34 cellular contexts compared by ENCODE assay signal in genomic region chr11:62534779-62535545, GRCh38. TPM values are rescaled to one million over a fixed set of nuclear protein-coding genes. Genes with fewer than 3 reads are reported as not detected.
DNase-seq lines count a peak whose midpoint lies in the region; ATAC-seq and TF ChIP-seq lines count a peak whose summit lies in the region.
"Had no signal": no experiment of that assay in that cellular context is flagged by ENCODE, and none has a peak within 500 bp of the region (broad histone marks: within the 10 kb centered on the region; RNA-seq: fewer than 3 reads in every experiment).

No MANE protein-coding gene starts in this region.

- no peak for ATAC-seq in activated CD4-positive, alpha-beta T cell treated with anti-CD3 and anti-CD28 coated beads for 36 hours
- ATAC-seq in GM18861 (IDR thresholded peaks at IDR 0.05; ENCODE audit: unreplicated experiment) (no peak), HG02970 (IDR thresholded peaks at IDR 0.05; ENCODE audit: low FRiP score, unreplicated experiment) (no peak)
- ATAC-seq: foreskin keratinocyte, PC-3, Right ventricle myocardium inferior, SK-N-SH treated with all-trans-retinoic acid at 6 μM for 48 hours, upper lobe of right lung had no signal

- DNase-seq in activated CD4-positive, alpha-beta T cell treated with anti-CD3 and anti-CD28 coated beads, Interleukin-2, amount 10 ng/mL, durations not matched to agents 24 days and 14 days: no peak
- no peak for DNase-seq in activated CD4-positive, alpha-beta T cell treated with anti-CD3 and anti-CD28 coated beads for 36 hours
- DNase-seq in HFFc6 (no peak), sigmoid colon (no peak), neural progenitor cell (ENCODE audit: low spot score) (no peak)
- DNase-seq: 8988T; activated CD8-positive, alpha-beta memory T cell treated with anti-CD3 and anti-CD28 coated beads for 24 hours; activated gamma-delta T cell; activated T-cell treated with anti-CD3 and anti-CD28 coated beads, Interleukin-2, amount 50 U/mL, for 1 hour; esophagus squamous epithelium; foreskin keratinocyte; GF-D8; head of caudate nucleus; KG1; kidney; MG63; naive thymus-derived CD4-positive, alpha-beta T cell; NCI-H1105 treated with DMSO at 0.1 percent for 48 hours; NCI-H1930; occipital lobe; PC-3; stimulated activated naive CD4-positive, alpha-beta T cell; upper lobe of right lung had no signal

- peaks cover 49 to 65% (median 62%) of the 10 kb centered on the region in 4 donors for H3K36me3 ChIP-seq in sigmoid colon
- no peaks in the 10 kb centered on the region for H3K36me3 ChIP-seq in neural progenitor cell

- H3K9ac ChIP-seq in neural progenitor cell: no peak overlapping the region

- intact Hi-C loops in activated CD4-positive, alpha-beta T cell treated with anti-CD3 and anti-CD28 coated beads, Interleukin-2, amount 10 ng/mL, durations not matched to agents 24 days and 14 days (cut with micrococcal nuclease): no loop called here
- intact Hi-C loops in activated CD4-positive, alpha-beta T cell treated with anti-CD3 and anti-CD28 coated beads for 36 hours (cut with DNase I, micrococcal nuclease): no loop called here
- intact Hi-C loops in dendritic cell treated with granulocyte-macrophage colony-stimulating factor and Interleukin-4, amounts not matched to agents 40 ng/mL and 50 ng/mL, for 4 days (cut with micrococcal nuclease): no loop called here
- intact Hi-C loops in sigmoid colon (cut with DNase I): no loop called here

- no peaks in the 10 kb centered on the region for H3F3A ChIP-seq in neural progenitor cell (ENCODE audit: low read depth)

- peaks cover 16% of the 10 kb centered on the region for H3K4me1 Mint-ChIP-seq in activated CD4-positive, alpha-beta T cell treated with anti-CD3 and anti-CD28 coated beads, Interleukin-2, amount 10 ng/mL, durations not matched to agents 24 days and 14 days
- peaks cover 18% of the 10 kb centered on the region for H3K4me1 Mint-ChIP-seq in activated CD4-positive, alpha-beta T cell treated with anti-CD3 and anti-CD28 coated beads for 36 hours
- H3K4me1 Mint-ChIP-seq in HFFc6 (ENCODE audit: low read depth) (peaks cover 37% of the 10 kb centered on the region), neural progenitor cell (peaks cover 18% of the 10 kb centered on the region)
- H3K4me1 Mint-ChIP-seq in dendritic cell treated with granulocyte-macrophage colony-stimulating factor and Interleukin-4, amounts not matched to agents 40 ng/mL and 50 ng/mL, for 4 days (ENCODE audit: low read depth): peaks cover 71% of the 10 kb centered on the region

- CTCF ChIA-PET in activated CD4-positive, alpha-beta T cell treated with anti-CD3 and anti-CD28 coated beads for 36 hours (lab: Charles Lee): interaction anchor here (0.9 kb wide), 1 partner anchor 35 kb away, joined by 3 read pairs; no protein-coding TSS in a partner anchor

- H3K9me3 Mint-ChIP-seq in activated CD4-positive, alpha-beta T cell treated with anti-CD3 and anti-CD28 coated beads, Interleukin-2, amount 10 ng/mL, durations not matched to agents 24 days and 14 days: no peaks in the 10 kb centered on the region
- no peaks in the 10 kb centered on the region for H3K9me3 Mint-ChIP-seq in activated CD4-positive, alpha-beta T cell treated with anti-CD3 and anti-CD28 coated beads for 36 hours (ENCODE audit: low read depth)
- H3K9me3 Mint-ChIP-seq in HFFc6 (no peaks in the 10 kb centered on the region), neural progenitor cell (peaks cover 4% of the 10 kb centered on the region)
- H3K9me3 Mint-ChIP-seq in dendritic cell treated with granulocyte-macrophage colony-stimulating factor and Interleukin-4, amounts not matched to agents 40 ng/mL and 50 ng/mL, for 4 days: no peaks in the 10 kb centered on the region
- H3K9me3 Mint-ChIP-seq: naive thymus-derived CD4-positive, alpha-beta T cell had no signal

- H3K4me1 ChIP-seq in sigmoid colon (peaks cover 0 to 79% (median 57%) of the 10 kb centered on the region in 4 donors), neural progenitor cell (peaks cover 4% of the 10 kb centered on the region)

- TF ChIP-seq EP300 in sigmoid colon (IDR thresholded peaks at IDR 0.05): no peak

- H3K4me3 Mint-ChIP-seq in activated CD4-positive, alpha-beta T cell treated with anti-CD3 and anti-CD28 coated beads, Interleukin-2, amount 10 ng/mL, durations not matched to agents 24 days and 14 days: no peak overlapping the region
- H3K4me3 Mint-ChIP-seq in activated CD4-positive, alpha-beta T cell treated with anti-CD3 and anti-CD28 coated beads for 36 hours: no peak overlapping the region
- H3K4me3 Mint-ChIP-seq in HFFc6: no peak overlapping the region
- H3K4me3 Mint-ChIP-seq in dendritic cell treated with granulocyte-macrophage colony-stimulating factor and Interleukin-4, amounts not matched to agents 40 ng/mL and 50 ng/mL, for 4 days: no peak overlapping the region
- no peak overlapping the region for H3K4me3 Mint-ChIP-seq in neural progenitor cell
- H3K4me3 Mint-ChIP-seq: mesothelial cell of epicardium; naive thymus-derived CD4-positive, alpha-beta T cell had no signal

- H3K79me2 ChIP-seq in neural progenitor cell (ENCODE audit: low read depth): no peaks in the 10 kb centered on the region

- H2AFZ ChIP-seq in neural progenitor cell (replicated peaks): no peak overlapping the region
- H2AFZ ChIP-seq: GM23248 had no signal

- H3K9me3 ChIP-seq in sigmoid colon: no peaks in the 10 kb centered on the region
- no peaks in the 10 kb centered on the region for H3K9me3 ChIP-seq in neural progenitor cell (ENCODE audit: low read depth)
- H3K9me3 ChIP-seq: esophagus squamous epithelium, MG63, suprapubic skin, upper lobe of right lung had no signal

- peaks cover 49% of the 10 kb centered on the region for H3K36me3 Mint-ChIP-seq in activated CD4-positive, alpha-beta T cell treated with anti-CD3 and anti-CD28 coated beads, Interleukin-2, amount 10 ng/mL, durations not matched to agents 24 days and 14 days (ENCODE audit: low read depth)
- peaks cover 17% of the 10 kb centered on the region for H3K36me3 Mint-ChIP-seq in activated CD4-positive, alpha-beta T cell treated with anti-CD3 and anti-CD28 coated beads for 36 hours (ENCODE audit: low read depth)
- H3K36me3 Mint-ChIP-seq in HFFc6 (ENCODE audit: low read depth) (peaks cover 55% of the 10 kb centered on the region), neural progenitor cell (peaks cover 39% of the 10 kb centered on the region)
- H3K36me3 Mint-ChIP-seq in dendritic cell treated with granulocyte-macrophage colony-stimulating factor and Interleukin-4, amounts not matched to agents 40 ng/mL and 50 ng/mL, for 4 days (ENCODE audit: low read depth): peaks cover 99% of the 10 kb centered on the region

- H3K4me3 ChIP-seq in sigmoid colon (no peak overlapping the region), neural progenitor cell (no peak overlapping the region)
- H3K4me3 ChIP-seq: cardiac muscle cell, esophagus squamous epithelium, GM23248, MG63, skin epidermis, suprapubic skin, upper lobe of right lung had no signal

- 93 to 97% methylated on average over 19 of the region's 19 CpGs for WGBS in sigmoid colon, 2 donors

- TF ChIP-seq POLR2A in sigmoid colon (IDR thresholded peaks at IDR 0.05): no peak

- H3K27ac ChIP-seq in sigmoid colon (peak overlapping the region in 3 of 4 donors; percentile 6 to 100 (median 99)), neural progenitor cell (no peak overlapping the region)
- H3K27ac ChIP-seq: C4-2B, cardiac muscle cell, foreskin keratinocyte, GM23248, suprapubic skin, upper lobe of right lung had no signal

- peak overlapping the region; percentile 39 for H3K27ac Mint-ChIP-seq in activated CD4-positive, alpha-beta T cell treated with anti-CD3 and anti-CD28 coated beads, Interleukin-2, amount 10 ng/mL, durations not matched to agents 24 days and 14 days
- H3K27ac Mint-ChIP-seq in activated CD4-positive, alpha-beta T cell treated with anti-CD3 and anti-CD28 coated beads for 36 hours: no peak overlapping the region
- H3K27ac Mint-ChIP-seq in HFFc6 (peak overlapping the region; percentile 63), neural progenitor cell (no peak overlapping the region)
- H3K27ac Mint-ChIP-seq in dendritic cell treated with granulocyte-macrophage colony-stimulating factor and Interleukin-4, amounts not matched to agents 40 ng/mL and 50 ng/mL, for 4 days: peak overlapping the region; percentile 5
- H3K27ac Mint-ChIP-seq: mesothelial cell of epicardium had no signal

- POLR2A ChIA-PET in activated CD4-positive, alpha-beta T cell treated with anti-CD3 and anti-CD28 coated beads for 36 hours (lab: Charles Lee): interaction anchor here (0.6 kb wide), 1 partner anchor 1042 kb away, joined by 10 read pairs; no protein-coding TSS in a partner anchor

- H3K27me3 ChIP-seq in sigmoid colon (no peaks in the 10 kb centered on the region), neural progenitor cell (no peaks in the 10 kb centered on the region)
- H3K27me3 ChIP-seq: cardiac muscle cell, esophagus squamous epithelium, foreskin keratinocyte, MG63, suprapubic skin, upper lobe of right lung had no signal

- TF ChIP-seq CTCF in HFFc6 (IDR thresholded peaks at IDR 0.05) (no peak), sigmoid colon (IDR thresholded peaks at IDR 0.05) (no peak), neural progenitor cell (IDR thresholded peaks at IDR 0.05) (no peak)

- no peak overlapping the region for H3K4me2 ChIP-seq in neural progenitor cell

- H4K20me1 ChIP-seq in neural progenitor cell (ENCODE audit: low read depth): no peaks in the 10 kb centered on the region

- no peaks in the 10 kb centered on the region for H3K27me3 Mint-ChIP-seq in activated CD4-positive, alpha-beta T cell treated with anti-CD3 and anti-CD28 coated beads, Interleukin-2, amount 10 ng/mL, durations not matched to agents 24 days and 14 days
- H3K27me3 Mint-ChIP-seq in activated CD4-positive, alpha-beta T cell treated with anti-CD3 and anti-CD28 coated beads for 36 hours: no peaks in the 10 kb centered on the region
- H3K27me3 Mint-ChIP-seq in HFFc6 (ENCODE audit: insufficient read depth): peaks cover 20% of the 10 kb centered on the region
- H3K27me3 Mint-ChIP-seq in dendritic cell treated with granulocyte-macrophage colony-stimulating factor and Interleukin-4, amounts not matched to agents 40 ng/mL and 50 ng/mL, for 4 days: no peaks in the 10 kb centered on the region
- H3K27me3 Mint-ChIP-seq in neural progenitor cell (ENCODE audit: insufficient read depth, low read depth): peaks cover 13% of the 10 kb centered on the region
- H3K27me3 Mint-ChIP-seq: naive thymus-derived CD4-positive, alpha-beta T cell had no signal

RNA-seq across cellular contexts. Expression of gene AHNAK, which starts 11.6 kb away (rescaled TPM):
- total RNA-seq in activated CD4-positive, alpha-beta T cell treated with anti-CD3 and anti-CD28 coated beads, Interleukin-2, amount 10 ng/mL, durations not matched to agents 24 days and 14 days: 88.8 and 91.5 TPM in 2 replicates
- total RNA-seq in activated CD4-positive, alpha-beta T cell treated with anti-CD3 and anti-CD28 coated beads for 36 hours: 10 to 100 TPM; 47.3 to 54.7 TPM
- 100 to 1,000 TPM; 426 to 589 (median 452) TPM for total RNA-seq in HFFc6 (2021; fragmentation: NEBNext Ultra II Directional; extraction: Animal tissue kit (Norgen Biotek cat#: 25700))
- total RNA-seq in sigmoid colon (1,000 to 10,000 TPM in 2 of 4 donors, 100 to 1,000 TPM in 2; 751 to 1,294 (median 1,065) TPM), neural progenitor cell (ENCODE audit: low replicate concordance) (14.9 and 15.0 TPM in 2 replicates)
- 100 to 1,000 TPM in 1 of 3 donors, 10 to 100 TPM in 2; 82.3 to 141 (median 85.5) TPM for polyA plus RNA-seq in sigmoid colon

RNA-seq across cellular contexts. Expression of gene EEF1G, which starts 38.7 kb away (rescaled TPM):
- 1,271 and 1,309 TPM in 2 replicates for total RNA-seq in activated CD4-positive, alpha-beta T cell treated with anti-CD3 and anti-CD28 coated beads, Interleukin-2, amount 10 ng/mL, durations not matched to agents 24 days and 14 days
- total RNA-seq in activated CD4-positive, alpha-beta T cell treated with anti-CD3 and anti-CD28 coated beads for 36 hours: 1,000 to 10,000 TPM; 1,986 to 2,351 TPM
- total RNA-seq in HFFc6 (2021; fragmentation: NEBNext Ultra II Directional; extraction: Animal tissue kit (Norgen Biotek cat#: 25700)): 1,000 to 10,000 TPM; 1,302 to 1,474 (median 1,327) TPM
- total RNA-seq in sigmoid colon: 1,000 to 10,000 TPM; 1,344 to 1,788 (median 1,576) TPM
- 1,000 to 10,000 TPM; 1,418 to 2,108 (median 1,957) TPM for polyA plus RNA-seq in sigmoid colon
- total RNA-seq in neural progenitor cell (ENCODE audit: low replicate concordance): 2,358 and 3,183 TPM in 2 replicates

RNA-seq across cellular contexts. Expression of gene TUT1, which starts 56.4 kb away (rescaled TPM):
- total RNA-seq in activated CD4-positive, alpha-beta T cell treated with anti-CD3 and anti-CD28 coated beads, Interleukin-2, amount 10 ng/mL, durations not matched to agents 24 days and 14 days: 45.3 and 50.9 TPM in 2 replicates
- total RNA-seq in activated CD4-positive, alpha-beta T cell treated with anti-CD3 and anti-CD28 coated beads for 36 hours: 10 to 100 TPM; 32.5 to 36.0 TPM
- total RNA-seq in HFFc6 (2021; fragmentation: NEBNext Ultra II Directional; extraction: Animal tissue kit (Norgen Biotek cat#: 25700)): 10 to 100 TPM; 14.6 to 18.0 (median 16.9) TPM
- total RNA-seq in sigmoid colon (1 to 10 TPM; 5.4 to 7.1 (median 6.2) TPM), neural progenitor cell (ENCODE audit: low replicate concordance) (4.8 and 23.1 TPM in 2 replicates)
- polyA plus RNA-seq in sigmoid colon: 10 to 100 TPM in 1 of 3 donors, 1 to 10 TPM in 2; 5.3 to 16.8 (median 6.0) TPM

Comparison
In these comparisons a context has a peak if more than half of its experiments do, and no peak if none do; other contexts are left out.
1. H3K27ac Mint-ChIP-seq: peak in activated CD4-positive, alpha-beta T cell treated with anti-CD3 and anti-CD28 coated beads, Interleukin-2, amount 10 ng/mL, durations not matched to agents 24 days and 14 days (single experiment), HFFc6 (single experiment) and dendritic cell treated with granulocyte-macrophage colony-stimulating factor and Interleukin-4, amounts not matched to agents 40 ng/mL and 50 ng/mL, for 4 days (single experiment); none in activated CD4-positive, alpha-beta T cell treated with anti-CD3 and anti-CD28 coated beads for 36 hours (single experiment) and neural progenitor cell (single experiment).